Comparison of ENCODE assay signal across 1 cellular context in genomic region chr10:43336061-43336460, GRCh38.
TF ChIP-seq lines count a peak whose summit lies in the region.

No MANE protein-coding gene starts in this region.

TF ChIP-seq in HepG2, 621 proteins besides CTCF, POLR2A, EP300 and RAD21:
- TF ChIP-seq, protein P1, sequence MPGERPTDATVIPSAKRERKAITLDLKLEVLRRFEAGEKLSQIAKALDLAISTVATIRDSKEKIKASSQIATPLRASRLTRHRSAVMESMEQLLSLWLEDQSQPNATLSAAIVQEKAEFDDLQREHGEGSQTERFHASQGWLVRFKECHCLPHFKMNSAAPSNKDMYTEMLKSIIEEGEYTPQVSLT (CRISPR knock-in tag; IDR thresholded peaks at IDR 0.05; ENCODE audit: borderline replicate concordance, low read depth), result no peak
- TF ChIP-seq ZNF121 (CRISPR knock-in tag; IDR thresholded peaks at IDR 0.05), result peak; percentile 58; the same call in 1 of the 2 replicates
